In genomic region chr1:47333922-47334764, GRCh38 we compare ENCODE assay signal across 8 cellular contexts. TPM values are rescaled to one million over a fixed set of nuclear protein-coding genes. Genes with fewer than 3 reads are reported as not detected.
DNase-seq lines count a peak whose midpoint lies in the region; ATAC-seq and TF ChIP-seq lines count a peak whose summit lies in the region.

No MANE protein-coding gene starts in this region.

- H3K27me3 ChIP-seq in RWPE2 (ENCODE audit: insufficient read depth, poor library complexity, severe bottlenecking) (no peaks in the 10 kb centered on the region), gastroesophageal sphincter (no peaks in the 10 kb centered on the region)

- TF ChIP-seq RAD21 in Ishikawa (IDR thresholded peaks at IDR 0.05; ENCODE audit: low read depth): no peak

- H3K9me3 ChIP-seq in ES-I3 (ENCODE audit: control insufficient read depth, insufficient read depth, low read length) (no peaks in the 10 kb centered on the region), RWPE2 (ENCODE audit: severe bottlenecking) (no peaks in the 10 kb centered on the region), gastroesophageal sphincter (no peaks in the 10 kb centered on the region)

- 0% methylated on average over 7 of the region's 90 CpGs; no CpG with 5 or more reads in 1 of the 2 donors for WGBS in gastroesophageal sphincter (ENCODE audit: low coverage in 1 of 2), 2 donors

- ATAC-seq in GM21717 (IDR thresholded peaks at IDR 0.05; ENCODE audit: unreplicated experiment): peak; percentile 90
- peak; percentile 86 for ATAC-seq in RWPE2 (ENCODE audit: low read depth)
- peak; percentile 93 for ATAC-seq in gastroesophageal sphincter

- H3K9ac ChIP-seq in ES-I3 (ENCODE audit: low read depth, low read length): peak overlapping the region; percentile 99

- H3K27ac ChIP-seq in RWPE2 (ENCODE audit: poor library complexity, severe bottlenecking) (peak overlapping the region; percentile 81), gastroesophageal sphincter (peak overlapping the region; percentile 91 to 99 (median 96)), temporal lobe (ENCODE audit: low read depth, low read length) (peak overlapping the region; percentile 93)

- TF ChIP-seq CTCF in RWPE2 (IDR thresholded peaks at IDR 0.05; ENCODE audit: poor library complexity, severe bottlenecking) (peak; percentile 40), gastroesophageal sphincter (IDR thresholded peaks at IDR 0.05) (peak in 2 of 4 experiments; percentile 41 to 55)

- H3K36me3 ChIP-seq in ES-I3 (ENCODE audit: insufficient read depth, low read length): no peaks in the 10 kb centered on the region
- no peaks in the 10 kb centered on the region for H3K36me3 ChIP-seq in RWPE2 (ENCODE audit: low read depth)
- H3K36me3 ChIP-seq in gastroesophageal sphincter: no peaks in the 10 kb centered on the region

- no peak for TF ChIP-seq EP300 in Ishikawa (IDR thresholded peaks at IDR 0.05; ENCODE audit: borderline replicate concordance)
- TF ChIP-seq EP300 in gastroesophageal sphincter (IDR thresholded peaks at IDR 0.05): no peak

- peak; percentile 38 to 52 for TF ChIP-seq POLR2A in gastroesophageal sphincter (IDR thresholded peaks at IDR 0.05)

- DNase-seq in RWPE2 (ENCODE audit: low spot score): peak; percentile 72
- peak; percentile 47 for DNase-seq in activated gamma-delta T cell treated with anti-CD3 and anti-CD28 coated beads, Interleukin-2, amount 50 U/mL, for 16 hours (ENCODE audit: low read depth)
- DNase-seq in occipital lobe (lab: John Stamatoyannopoulos, UW): peak; percentile 81

- H3K4me1 ChIP-seq in ES-I3 (ENCODE audit: insufficient read depth, low read length) (peaks cover 8% of the 10 kb centered on the region; the same call in 1 of the 2 replicates), RWPE2 (ENCODE audit: insufficient read depth, poor library complexity, severe bottlenecking) (peaks cover 4% of the 10 kb centered on the region), gastroesophageal sphincter (peaks cover 6 to 65% (median 14%) of the 10 kb centered on the region in 3 donors)

- peak overlapping the region; percentile 96 for H3K4me3 ChIP-seq in RWPE2 (ENCODE audit: severe bottlenecking)
- peak overlapping the region; percentile 66 to 91 for H3K4me3 ChIP-seq in gastroesophageal sphincter

TF ChIP-seq in Ishikawa, 13 proteins besides CTCF, POLR2A, EP300 and RAD21:
- TF ChIP-seq CEBPB (IDR thresholded peaks at IDR 0.05) (no peak), TAF1 (IDR thresholded peaks at IDR 0.05; ENCODE audit: low read depth) (peak; percentile 49; the same call in 1 of the 2 replicates), YY1 (IDR thresholded peaks at IDR 0.05; ENCODE audit: low read depth) (no peak; the same call in none of the 2 replicates), EGR1 (IDR thresholded peaks at IDR 0.05) (no peak), MAX (IDR thresholded peaks at IDR 0.05) (peak; percentile 24; the same call in 1 of the 2 replicates), TEAD4 (IDR thresholded peaks at IDR 0.05) (no peak), REST (IDR thresholded peaks at IDR 0.05; ENCODE audit: low read depth) (no peak), NFIC (IDR thresholded peaks at IDR 0.05) (no peak), ZBTB7A (IDR thresholded peaks at IDR 0.05; ENCODE audit: low read depth) (0 out of 2 replicates have a peak, but pooled peaks have one; percentile 24), TCF12 (IDR thresholded peaks at IDR 0.05; ENCODE audit: low read depth) (peak; percentile 15; the same call in 1 of the 2 replicates), CREB1 (IDR thresholded peaks at IDR 0.05; ENCODE audit: low read depth) (no peak), USF1 (IDR thresholded peaks at IDR 0.05) (peak; percentile 79)

RNA-seq across cellular contexts. Expression of gene CMPK1, which starts 0.6 kb away (rescaled TPM):
- total RNA-seq in gastroesophageal sphincter: 100 to 1,000 TPM; 106 to 164 (median 115) TPM
- total RNA-seq in occipital lobe: 147 TPM
- total RNA-seq in temporal lobe: 89.0 TPM

RNA-seq across cellular contexts. Expression of gene STIL, which starts 20.2 kb away (rescaled TPM):
- total RNA-seq in gastroesophageal sphincter (1 to 10 TPM in 1 of 4 donors, under 1 TPM in 3; 0.40 to 2.5 (median 0.83) TPM), occipital lobe (9.4 TPM), temporal lobe (4.7 TPM)

Comparison
In these comparisons a context has a peak if more than half of its experiments do, and no peak if none do; other contexts are left out.
1. Peak in every context shown above with its lines: DNase-seq, ATAC-seq, H3K4me3 ChIP-seq and H3K27ac ChIP-seq.